ENCODE assay signal across 8 cellular contexts in genomic region chr1:26862781-26863676, GRCh38. TPM values are rescaled to one million over a fixed set of nuclear protein-coding genes. Genes with fewer than 3 reads are reported as not detected.
DNase-seq lines count a peak whose midpoint lies in the region; ATAC-seq and TF ChIP-seq lines count a peak whose summit lies in the region.

Gene SFN, plus strand, starts transcription at chr1:26863149. Its CDS starts 64 bp downstream, at chr1:26863213.

- H3K9me3 ChIP-seq in mucosa of stomach (ENCODE audit: control insufficient read depth, low read length): no peaks in the 10 kb centered on the region

- H3K4me1 Mint-ChIP-seq in central memory CD8-positive, alpha-beta T cell: peaks cover 25% of the 10 kb centered on the region
- H3K4me1 Mint-ChIP-seq in type B pancreatic cell (ENCODE audit: unreplicated experiment): peaks cover 19% of the 10 kb centered on the region

- H3K9ac ChIP-seq in mucosa of stomach (ENCODE audit: low read length): peak within 1 kb of the TSS; percentile 94

- DNase-seq in DMS153 treated with DMSO at 0.1 percent for 48 hours (lab: John Stamatoyannopoulos, UW; ENCODE audit: unreplicated experiment): peak; percentile 99
- no peak for DNase-seq in LNCaP clone FGC (ENCODE audit: low read depth)
- peak; percentile 37 for DNase-seq in T-helper 22 cell (ENCODE audit: low read depth)
- no peak for DNase-seq in central memory CD8-positive, alpha-beta T cell (ENCODE audit: low spot score in 2 of 2)
- peak; percentile 74 for DNase-seq in type B pancreatic cell (ENCODE audit: extremely low spot score, unreplicated experiment)
- no peak for DNase-seq in AG20443 (ENCODE audit: low spot score)

- no peaks in the 10 kb centered on the region for H3K9me3 Mint-ChIP-seq in central memory CD8-positive, alpha-beta T cell
- no peaks in the 10 kb centered on the region for H3K9me3 Mint-ChIP-seq in type B pancreatic cell

- H3K4me1 ChIP-seq in mucosa of stomach (ENCODE audit: control insufficient read depth, insufficient read depth, low read length): peaks cover 17% of the 10 kb centered on the region

- no peak for ATAC-seq in central memory CD8-positive, alpha-beta T cell (replicated peaks; ENCODE audit: extremely low read depth, poor library complexity, severe bottlenecking)
- ATAC-seq in HG03196 (IDR thresholded peaks at IDR 0.05; ENCODE audit: unreplicated experiment): no peak

- H3K36me3 Mint-ChIP-seq in central memory CD8-positive, alpha-beta T cell (ENCODE audit: insufficient read depth): peaks cover 12% of the 10 kb centered on the region
- H3K36me3 Mint-ChIP-seq in type B pancreatic cell: no peaks in the 10 kb centered on the region

- no peaks in the 10 kb centered on the region for H3K27me3 Mint-ChIP-seq in central memory CD8-positive, alpha-beta T cell
- H3K27me3 Mint-ChIP-seq in type B pancreatic cell: no peaks in the 10 kb centered on the region

- H3K27me3 ChIP-seq in mucosa of stomach (ENCODE audit: control insufficient read depth, insufficient read depth, low read length): no peaks in the 10 kb centered on the region

- no peaks in the 10 kb centered on the region for H3K36me3 ChIP-seq in mucosa of stomach (ENCODE audit: control insufficient read depth, insufficient read depth, low read length)

- peak within 1 kb of the TSS; percentile 80 for H3K27ac Mint-ChIP-seq in central memory CD8-positive, alpha-beta T cell (ENCODE audit: low read depth)
- H3K27ac Mint-ChIP-seq in type B pancreatic cell: peak within 1 kb of the TSS; percentile 96

- TF ChIP-seq CTCF in LNCaP clone FGC (IDR thresholded peaks at IDR 0.05; ENCODE audit: control insufficient read depth, extremely low read depth, insufficient read depth): peak; percentile 19; the same call in 1 of the 2 replicates
- TF ChIP-seq CTCF in type B pancreatic cell (conservative IDR thresholded peaks at IDR 0.05): peak; percentile 52

- H3K4me3 ChIP-seq in LNCaP clone FGC (ENCODE audit: low read depth, low read length) (peak within 1 kb of the TSS; percentile 78), mucosa of stomach (ENCODE audit: low read length) (peak within 1 kb of the TSS; percentile 84)

- H3K4me3 Mint-ChIP-seq in central memory CD8-positive, alpha-beta T cell: peak within 1 kb of the TSS; percentile 89
- peak within 1 kb of the TSS; percentile 92 for H3K4me3 Mint-ChIP-seq in type B pancreatic cell

RNA-seq across cellular contexts. Expression of gene SFN, which starts in this region (rescaled TPM):
- 27.7 and 86.8 TPM in 2 replicates for total RNA-seq in type B pancreatic cell (ENCODE audit: low replicate concordance)

Comparison
In these comparisons a context has a peak if more than half of its experiments do, and no peak if none do; other contexts are left out.
1. DNase-seq: peak in DMS153 treated with DMSO at 0.1 percent for 48 hours (single experiment), T-helper 22 cell (single experiment) and type B pancreatic cell (single experiment); none in LNCaP clone FGC (single experiment), central memory CD8-positive, alpha-beta T cell (0 of 2) and AG20443 (single experiment).